ENCODE assay signal across 11 cellular contexts in the genomic region with DNA sequence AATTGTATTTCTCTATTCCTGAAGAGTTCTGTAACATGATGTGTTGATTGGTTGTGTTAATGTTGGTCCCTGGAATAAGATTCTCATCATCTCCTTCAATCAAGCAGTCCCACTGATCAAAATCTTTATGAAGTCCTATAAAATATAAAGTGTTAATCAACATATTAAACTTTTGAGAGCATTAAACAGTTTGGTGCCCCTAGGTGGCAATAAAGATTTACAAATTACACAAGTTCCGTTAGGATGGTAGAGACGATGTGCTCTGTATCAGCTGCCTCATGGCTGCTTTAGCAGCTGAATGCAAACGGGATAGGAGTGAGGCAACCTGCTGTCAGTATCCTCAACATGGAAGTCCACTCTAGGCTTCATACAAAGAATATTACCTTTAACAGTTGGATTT. TPM values are rescaled to one million over a fixed set of nuclear protein-coding genes. Genes with fewer than 3 reads are reported as not detected.
A peak's percentile ranks its signal among the peaks of the same experiment; 100 is the strongest.
DNase-seq lines count a peak whose midpoint lies in the region; ATAC-seq and TF ChIP-seq lines count a peak whose summit lies in the region.
"Had no signal": no experiment of that assay in that cellular context is flagged by ENCODE, and none has a peak within 500 bp of the region (broad histone marks: within the 10 kb centered on the region; RNA-seq: fewer than 3 reads in every experiment).

No MANE protein-coding gene starts in this region.

- DNase-seq in DMS114 treated with DMSO at 0.1 percent for 48 hours (lab: John Stamatoyannopoulos, UW; ENCODE audit: unreplicated experiment), result peak; percentile 23
- peak; percentile 12 for DNase-seq in LoVo (ENCODE audit: low spot score)
- peak; percentile 36 for DNase-seq in astrocyte of the hippocampus (ENCODE audit: low read depth, low spot score)
- no peak for DNase-seq in lung (ENCODE audit: low spot score)
- no peak for DNase-seq in natural killer cell
- no peak for DNase-seq in GM13976 (ENCODE audit: low spot score)
- no peak for DNase-seq in effector CD8-positive, alpha-beta T cell (lab: John Stamatoyannopoulos, UW)
- DNase-seq: activated CD4-positive, alpha-beta memory T cell treated with anti-CD3 and anti-CD28 coated beads for 36 hours; IMR-90 had no signal

- no peaks in the 10 kb centered on the region for H3K4me1 Mint-ChIP-seq in natural killer cell

- H3K9me3 ChIP-seq in lung (ENCODE audit: control insufficient read depth in 2 of 2, insufficient read depth in 1 of 2, low read length in 1 of 2), result no peaks in the 10 kb centered on the region
- H3K9me3 ChIP-seq: thoracic aorta had no signal

- ATAC-seq in lung (ENCODE audit: insufficient read depth, low FRiP score) (peak; percentile 62), natural killer cell (no peak), HG02970 (IDR thresholded peaks at IDR 0.05; ENCODE audit: low FRiP score, unreplicated experiment) (no peak)

- no peak overlapping the region for H3K4me3 Mint-ChIP-seq in natural killer cell
- H3K4me3 Mint-ChIP-seq: activated CD4-positive, alpha-beta memory T cell treated with anti-CD3 and anti-CD28 coated beads for 36 hours had no signal

- H3K27me3 ChIP-seq in lung (ENCODE audit: control insufficient read depth, insufficient read depth), result no peaks in the 10 kb centered on the region

- no peaks in the 10 kb centered on the region for H3K36me3 ChIP-seq in lung (ENCODE audit: control insufficient read depth in 2 of 2, insufficient read depth in 2 of 2, low read length in 2 of 2)
- H3K36me3 ChIP-seq: thoracic aorta had no signal

- TF ChIP-seq CTCF in lung (IDR thresholded peaks at IDR 0.05; ENCODE audit: control extremely low read depth, extremely low read depth), result peak; percentile 4
- TF ChIP-seq CTCF in natural killer cell (IDR thresholded peaks at IDR 0.05), result no peak
- TF ChIP-seq CTCF in GM13976 (IDR thresholded peaks at IDR 0.05; ENCODE audit: borderline replicate concordance, control extremely low read depth, extremely low read depth, insufficient read depth, missing control alignments), result no peak

- H3K9me3 Mint-ChIP-seq in natural killer cell, result peaks cover 0 to 2% of the 10 kb centered on the region in 2 donors
- H3K9me3 Mint-ChIP-seq: activated CD4-positive, alpha-beta memory T cell treated with anti-CD3 and anti-CD28 coated beads for 36 hours had no signal

- no peak overlapping the region for H3K27ac Mint-ChIP-seq in natural killer cell
- H3K27ac Mint-ChIP-seq: activated CD4-positive, alpha-beta memory T cell treated with anti-CD3 and anti-CD28 coated beads for 36 hours had no signal

- no peaks in the 10 kb centered on the region for H3K36me3 Mint-ChIP-seq in natural killer cell
- H3K36me3 Mint-ChIP-seq: activated CD4-positive, alpha-beta memory T cell treated with anti-CD3 and anti-CD28 coated beads for 36 hours had no signal

- H3K27ac ChIP-seq in lung (ENCODE audit: low read depth in 1 of 2, low read length in 1 of 2), result no peak overlapping the region
- H3K27ac ChIP-seq: thoracic aorta had no signal

- H3K4me3 ChIP-seq in lung, result no peak overlapping the region
- H3K4me3 ChIP-seq: thoracic aorta had no signal

- WGBS in lung, 2 donors, result 0 to 6% methylated on average over 3 of the region's 3 CpGs

- H3K27me3 Mint-ChIP-seq in natural killer cell (ENCODE audit: low read depth in 2 of 2), result peaks cover 5 to 21% of the 10 kb centered on the region in 2 donors

- intact Hi-C loops in natural killer cell (cut with micrococcal nuclease), result no loop called here

- no peaks in the 10 kb centered on the region for H3K4me1 ChIP-seq in lung (ENCODE audit: control insufficient read depth in 2 of 2, insufficient read depth in 2 of 2, low read length in 2 of 2)

- in situ Hi-C loops in GM13976 (cut with MboI; ENCODE audit: low sequenced_read_pairs, unreplicated experiment), result no loop called here

RNA-seq across cellular contexts. Expression of a gene that starts 16.9 kb away (rescaled TPM):
- 1 to 10 TPM in 1 of 2 donors, under 1 TPM in 1; 0.34 to 1.8 TPM for total RNA-seq in lung
- polyA plus RNA-seq in lung, result under 1 TPM; 0.03 to 0.51 TPM
- total RNA-seq in natural killer cell, result not detected
- total RNA-seq: activated CD4-positive, alpha-beta memory T cell treated with anti-CD3 and anti-CD28 coated beads for 36 hours; IMR-90 had no signal
- polyA plus RNA-seq: IMR-90 had no signal

RNA-seq across cellular contexts. Expression of a gene that starts 30.6 kb away (rescaled TPM):
- total RNA-seq in lung (1 to 10 TPM; 6.7 to 9.4 TPM), natural killer cell (1 to 10 TPM in 1 of 3 donors, not detected in 2; 1.1 TPM)
- 10 to 100 TPM; 13.5 to 23.4 TPM for polyA plus RNA-seq in lung
- total RNA-seq: activated CD4-positive, alpha-beta memory T cell treated with anti-CD3 and anti-CD28 coated beads for 36 hours; IMR-90 had no signal
- polyA plus RNA-seq: IMR-90 had no signal

RNA-seq across cellular contexts. Expression of a gene that starts 42.2 kb away (rescaled TPM):
- total RNA-seq in lung (10 to 100 TPM; 11.3 to 12.4 TPM), natural killer cell (not detected)
- polyA plus RNA-seq in lung, result 1 to 10 TPM; 5.1 to 5.5 TPM
- total RNA-seq: activated CD4-positive, alpha-beta memory T cell treated with anti-CD3 and anti-CD28 coated beads for 36 hours; IMR-90; thoracic aorta had no signal
- polyA plus RNA-seq: IMR-90 had no signal

RNA-seq across cellular contexts. Expression of a gene that starts 51.8 kb away (rescaled TPM):
- 10 to 100 TPM in 1 of 2 donors, 1 to 10 TPM in 1; 6.6 to 99.3 TPM for total RNA-seq in lung
- polyA plus RNA-seq in lung, result 10 to 100 TPM in 1 of 2 donors, 1 to 10 TPM in 1; 2.9 to 17.8 TPM
- total RNA-seq in natural killer cell, result 1 to 10 TPM in 1 of 3 donors, not detected in 2; 1.7 TPM
- total RNA-seq: IMR-90 had no signal

RNA-seq across cellular contexts. Expression of a gene that starts 51.9 kb away (rescaled TPM):
- total RNA-seq in lung, result 10 to 100 TPM in 1 of 2 donors, 1 to 10 TPM in 1; 6.3 to 14.4 TPM
- polyA plus RNA-seq in lung, result 1 to 10 TPM; 2.2 to 3.6 TPM
- not detected for total RNA-seq in natural killer cell
- total RNA-seq: activated CD4-positive, alpha-beta memory T cell treated with anti-CD3 and anti-CD28 coated beads for 36 hours; IMR-90 had no signal

Comparison
In these comparisons a context has a peak if more than half of its experiments do, and no peak if none do; other contexts are left out.
1. DNase-seq: peak in DMS114 treated with DMSO at 0.1 percent for 48 hours (single experiment), LoVo (single experiment) and astrocyte of the hippocampus (single experiment); none in lung (single experiment), natural killer cell (single experiment), GM13976 (single experiment) and effector CD8-positive, alpha-beta T cell (single experiment).
2. RNA of a gene that starts 42.2 kb away (total RNA-seq): 11.3 to 12.4 TPM in lung; not detected in natural killer cell; every median in the first group is over 10 times any median in the second.